Comparison of ENCODE assay signal across 9 cellular contexts in genomic region chr12:122412851-122413433, GRCh38.
DNase-seq lines count a peak whose midpoint lies in the region; TF ChIP-seq lines count a peak whose summit lies in the region.
"Had no signal": no experiment of that assay in that cellular context is flagged by ENCODE, and none has a peak within 500 bp of the region (broad histone marks: within the 10 kb centered on the region; RNA-seq: fewer than 3 reads in every experiment).

No MANE protein-coding gene starts in this region.

- H3K36me3 Mint-ChIP-seq in activated T-cell treated with anti-CD3 and anti-CD28 coated beads, Interleukin-2, amount 50 U/mL, for 24 hours (ENCODE audit: low read depth), result peaks cover 37% of the 10 kb centered on the region
- peaks cover 18% of the 10 kb centered on the region for H3K36me3 Mint-ChIP-seq in T-helper 2 cell treated with Interferon-gamma antibody and Interleukin-4, amounts not matched to agents 5 μg/mL and 100 μg/mL, for 36 hours (ENCODE audit: low read depth)

- intact Hi-C loops in tibial artery (cut with DNase I; ENCODE audit: low total_unique reads), result loop anchor here (10.0 kb wide), 1 partner anchor 48 kb away; no protein-coding TSS in a partner anchor

- DNase-seq in activated T-cell treated with anti-CD3 and anti-CD28 coated beads, Interleukin-2, amount 50 U/mL, for 24 hours, result no peak
- DNase-seq in activated T-cell treated with anti-CD3 and anti-CD28 coated beads for 4 hours (no peak), germinal center (ENCODE audit: low spot score) (peak; percentile 30), tibial artery (no peak), NCI-H146 treated with DMSO at 0.1 percent for 48 hours (lab: John Stamatoyannopoulos, UW; ENCODE audit: unreplicated experiment) (no peak), NCI-H82 (lab: John Stamatoyannopoulos, UW) (no peak), DMS79 (lab: John Stamatoyannopoulos, UW) (no peak)
- no peak for DNase-seq in T-helper 2 cell treated with Interferon-gamma antibody and Interleukin-4, amounts not matched to agents 5 μg/mL and 100 μg/mL, for 36 hours (ENCODE audit: low spot score)

- H3K27me3 Mint-ChIP-seq in activated T-cell treated with anti-CD3 and anti-CD28 coated beads, Interleukin-2, amount 50 U/mL, for 24 hours, result no peaks in the 10 kb centered on the region
- no peaks in the 10 kb centered on the region for H3K27me3 Mint-ChIP-seq in T-helper 2 cell treated with Interferon-gamma antibody and Interleukin-4, amounts not matched to agents 5 μg/mL and 100 μg/mL, for 36 hours (ENCODE audit: low read depth)

- no peaks in the 10 kb centered on the region for H3K9me3 Mint-ChIP-seq in activated T-cell treated with anti-CD3 and anti-CD28 coated beads, Interleukin-2, amount 50 U/mL, for 24 hours
- H3K9me3 Mint-ChIP-seq in T-helper 2 cell treated with Interferon-gamma antibody and Interleukin-4, amounts not matched to agents 5 μg/mL and 100 μg/mL, for 36 hours, result no peaks in the 10 kb centered on the region

- no peak for TF ChIP-seq CTCF in tibial artery (IDR thresholded peaks at IDR 0.05)

- peaks cover 0 to 80% (median 32%) of the 10 kb centered on the region in 4 donors for H3K4me1 ChIP-seq in tibial artery
- H3K4me1 ChIP-seq: HAP-1 had no signal

- peak overlapping the region; percentile 57 to 61 for H3K27ac ChIP-seq in tibial artery

- peak overlapping the region; percentile 69 for H3K4me3 Mint-ChIP-seq in activated T-cell treated with anti-CD3 and anti-CD28 coated beads, Interleukin-2, amount 50 U/mL, for 24 hours
- H3K4me3 Mint-ChIP-seq in T-helper 2 cell treated with Interferon-gamma antibody and Interleukin-4, amounts not matched to agents 5 μg/mL and 100 μg/mL, for 36 hours, result peak overlapping the region; percentile 76

- H3K4me3 ChIP-seq in tibial artery, result no peak overlapping the region
- H3K4me3 ChIP-seq: HAP-1 had no signal

- H3K27ac Mint-ChIP-seq in activated T-cell treated with anti-CD3 and anti-CD28 coated beads, Interleukin-2, amount 50 U/mL, for 24 hours, result peak overlapping the region; percentile 98
- peak overlapping the region; percentile 92 for H3K27ac Mint-ChIP-seq in T-helper 2 cell treated with Interferon-gamma antibody and Interleukin-4, amounts not matched to agents 5 μg/mL and 100 μg/mL, for 36 hours

- H3K36me3 ChIP-seq in tibial artery, result peaks cover 0 to 9% (median 6%) of the 10 kb centered on the region in 3 donors

- peaks cover 50% of the 10 kb centered on the region for H3K4me1 Mint-ChIP-seq in activated T-cell treated with anti-CD3 and anti-CD28 coated beads, Interleukin-2, amount 50 U/mL, for 24 hours (ENCODE audit: low read depth)
- H3K4me1 Mint-ChIP-seq in T-helper 2 cell treated with Interferon-gamma antibody and Interleukin-4, amounts not matched to agents 5 μg/mL and 100 μg/mL, for 36 hours (ENCODE audit: low read depth), result peaks cover 24% of the 10 kb centered on the region

- H3K9me3 ChIP-seq in tibial artery, result no peaks in the 10 kb centered on the region
- H3K9me3 ChIP-seq: HAP-1 had no signal

- H3K27me3 ChIP-seq in tibial artery, result no peaks in the 10 kb centered on the region
